In the genomic region with DNA sequence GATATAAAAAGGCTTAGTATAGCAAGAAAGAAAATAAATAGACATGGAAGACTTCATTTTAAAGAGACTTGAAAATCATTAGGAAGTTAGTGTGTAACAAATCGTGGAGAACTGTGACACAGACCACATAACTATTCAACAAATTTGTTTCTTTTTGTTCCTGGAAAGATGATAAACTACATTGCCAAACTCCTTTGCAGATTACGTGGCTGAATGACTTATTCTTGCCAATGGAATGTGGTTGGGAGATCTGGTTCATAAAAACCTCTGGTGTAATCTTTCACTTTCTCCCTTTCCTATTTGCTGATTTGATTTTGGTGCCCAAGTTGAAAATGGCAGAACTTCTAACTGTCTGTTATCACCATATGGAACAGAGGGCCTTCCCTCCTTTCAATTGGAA, we compare ENCODE assay signal across 14 cellular contexts.
DNase-seq lines count a peak whose midpoint lies in the region; ATAC-seq, FAIRE-seq and TF ChIP-seq lines count a peak whose summit lies in the region.
"Had no signal": no experiment of that assay in that cellular context is flagged by ENCODE, and none has a peak within 500 bp of the region (broad histone marks: within the 10 kb centered on the region; RNA-seq: fewer than 3 reads in every experiment).

No MANE protein-coding gene starts in this region.

- H3K79me2 ChIP-seq in GM23248 (ENCODE audit: insufficient read depth): no peaks in the 10 kb centered on the region
- no peaks in the 10 kb centered on the region for H3K79me2 ChIP-seq in smooth muscle cell (ENCODE audit: low read depth)

- TF ChIP-seq CTCF in fibroblast of pulmonary artery (IDR thresholded peaks at IDR 0.05; ENCODE audit: low read length, missing control alignments) (no peak), smooth muscle cell (IDR thresholded peaks at IDR 0.05; ENCODE audit: borderline replicate concordance, insufficient read depth, poor library complexity, severe bottlenecking) (no peak)

- in situ Hi-C loops in GM23248 (cut with MboI): no loop called here

- H3K9me2 ChIP-seq in GM23248 (ENCODE audit: insufficient read depth): no peaks in the 10 kb centered on the region

- 0 out of 2 replicates have a peak overlapping the region, but pooled peaks have one; percentile 17 for H2AFZ ChIP-seq in GM23248
- H2AFZ ChIP-seq in smooth muscle cell (ENCODE audit: low read depth): peak overlapping the region; percentile 2

- no peak for FAIRE-seq in frontal cortex (lab: Jason Lieb, UNC)

- H3K9me3 ChIP-seq in GM23248 (ENCODE audit: low read depth) (no peaks in the 10 kb centered on the region), adipocyte (ENCODE audit: control insufficient read depth, low read length) (no peaks in the 10 kb centered on the region), smooth muscle cell (replicated peaks; ENCODE audit: low read depth) (no peaks in the 10 kb centered on the region), SJCRH30 (replicated peaks) (no peaks in the 10 kb centered on the region)

- H3K27me3 ChIP-seq in GM23248 (replicated peaks; ENCODE audit: insufficient read depth): no peaks in the 10 kb centered on the region
- H3K27me3 ChIP-seq in adipocyte (replicated peaks; ENCODE audit: control insufficient read depth, insufficient read depth, low read length): no peaks in the 10 kb centered on the region
- no peaks in the 10 kb centered on the region for H3K27me3 ChIP-seq in smooth muscle cell (ENCODE audit: low read depth)
- no peaks in the 10 kb centered on the region for H3K27me3 ChIP-seq in SJCRH30

- H3K27ac ChIP-seq in GM23248 (no peak overlapping the region), smooth muscle cell (ENCODE audit: low read depth) (peak overlapping the region; percentile 58), SJCRH30 (no peak overlapping the region)

- peaks cover 14% of the 10 kb centered on the region for H3F3A ChIP-seq in GM23248 (ENCODE audit: insufficient read depth)
- H3F3A ChIP-seq in smooth muscle cell (ENCODE audit: low read depth): no peaks in the 10 kb centered on the region

- H3K4me2 ChIP-seq in GM23248 (ENCODE audit: unreplicated experiment): peak overlapping the region; percentile 72
- peak overlapping the region; percentile 8 for H3K4me2 ChIP-seq in smooth muscle cell

- H3K4me1 ChIP-seq in GM23248 (ENCODE audit: insufficient read depth) (peaks cover 16% of the 10 kb centered on the region; the same call in 1 of the 2 replicates), adipocyte (ENCODE audit: control insufficient read depth, insufficient read depth, low read length) (peaks cover 11% of the 10 kb centered on the region), smooth muscle cell (ENCODE audit: low read depth) (no peaks in the 10 kb centered on the region), SJCRH30 (peaks cover 7% of the 10 kb centered on the region; the same call in 1 of the 2 replicates)

- ATAC-seq in GM21825 (IDR thresholded peaks at IDR 0.05; ENCODE audit: unreplicated experiment): no peak
- ATAC-seq in GM18502 (IDR thresholded peaks at IDR 0.05; ENCODE audit: poor library complexity, unreplicated experiment): no peak
- ATAC-seq: activated CD4-positive, alpha-beta T cell treated with anti-CD3 and anti-CD28 coated beads for 36 hours; activated T-cell treated with anti-CD3 and anti-CD28 coated beads, Interleukin-2, amount 50 U/mL, for 72 hours had no signal

- no peaks in the 10 kb centered on the region for H3K36me3 ChIP-seq in GM23248 (ENCODE audit: low read depth)
- no peaks in the 10 kb centered on the region for H3K36me3 ChIP-seq in adipocyte (ENCODE audit: control insufficient read depth, insufficient read depth, low read length, severe bottlenecking)
- no peaks in the 10 kb centered on the region for H3K36me3 ChIP-seq in smooth muscle cell (ENCODE audit: low read depth)
- no peaks in the 10 kb centered on the region for H3K36me3 ChIP-seq in SJCRH30

- H3K4me3 ChIP-seq in GM23248 (no peak overlapping the region), adipocyte (ENCODE audit: low read length) (no peak overlapping the region), fibroblast of pulmonary artery (replicated peaks; ENCODE audit: low read depth, low read length) (no peak overlapping the region), smooth muscle cell (no peak overlapping the region), SJCRH30 (no peak overlapping the region)

- DNase-seq in GM23248 (peak; percentile 89), adipocyte (ENCODE audit: low read depth) (peak; percentile 89), fibroblast of pulmonary artery (ENCODE audit: low read depth) (peak; percentile 76), smooth muscle cell (lab: John Stamatoyannopoulos, UW; ENCODE audit: unreplicated experiment) (no peak), SJCRH30 (no peak), frontal cortex (ENCODE audit: low spot score in 2 of 2) (no peak)
- DNase-seq: activated CD4-positive, alpha-beta T cell treated with anti-CD3 and anti-CD28 coated beads for 36 hours; activated T-cell treated with anti-CD3 and anti-CD28 coated beads, Interleukin-2, amount 50 U/mL, for 72 hours; anterior cingulate cortex; immature natural killer cell; stimulated activated CD4-positive, alpha-beta T cell treated with anti-CD3 and anti-CD28 coated beads, Interleukin-4, amount 100 ng/mL, for 4 hours; stimulated activated naive CD4-positive, alpha-beta T cell treated with Interleukin-2 at 50 U/mL for 16 hours had no signal

- H3K9ac ChIP-seq in GM23248: no peak overlapping the region
- no peak overlapping the region for H3K9ac ChIP-seq in adipocyte (ENCODE audit: low read length)
- no peak overlapping the region for H3K9ac ChIP-seq in smooth muscle cell (ENCODE audit: low read depth)

- WGBS in GM23248 (ENCODE audit: low coverage in 1 of 2, low lambda C conversion rate in 2 of 2, missing lambda C conversion rate in 2 of 2), 2 experiments: 0% methylated on average over 2 of the region's 2 CpGs
- 16% methylated on average over 2 of the region's 2 CpGs for WGBS in smooth muscle cell (ENCODE audit: low lambda C conversion rate)

- H4K20me1 ChIP-seq in GM23248 (ENCODE audit: insufficient read depth) (no peaks in the 10 kb centered on the region), smooth muscle cell (ENCODE audit: low read depth) (no peaks in the 10 kb centered on the region)

Comparison
In these comparisons a context has a peak if more than half of its experiments do, and no peak if none do; other contexts are left out.
1. DNase-seq: peak in GM23248 (single experiment), adipocyte (single experiment) and fibroblast of pulmonary artery (single experiment); none in smooth muscle cell (single experiment), SJCRH30 (0 of 2) and frontal cortex (0 of 2).